Comparison of ENCODE assay signal across 10 cellular contexts in genomic region chr6:150169609-150170008, GRCh38.
DNase-seq lines count a peak whose midpoint lies in the region; ATAC-seq and TF ChIP-seq lines count a peak whose summit lies in the region.
"Had no signal": no experiment of that assay in that cellular context is flagged by ENCODE, and none has a peak within 500 bp of the region (broad histone marks: within the 10 kb centered on the region; RNA-seq: fewer than 3 reads in every experiment).

No MANE protein-coding gene starts in this region.

- TF ChIP-seq CTCF in epithelial cell of esophagus (IDR thresholded peaks at IDR 0.05; ENCODE audit: insufficient read depth, low read depth, low read length, missing control alignments), result no peak

- DNase-seq in activated T-cell treated with anti-CD3 and anti-CD28 coated beads for 24 hours (ENCODE audit: low read depth) (peak; percentile 29), RKO (ENCODE audit: low spot score) (peak; percentile 88), epithelial cell of esophagus (ENCODE audit: low read depth) (peak; percentile 95), iPS-NIHi11 (ENCODE audit: low spot score) (no peak)
- no peak for DNase-seq in activated T-cell treated with anti-CD3 and anti-CD28 coated beads, Interleukin-2, amount 50 U/mL, for 1 hour
- DNase-seq in stimulated activated CD8-positive, alpha-beta memory T cell treated with anti-CD3 and anti-CD28 coated beads, Interleukin-2, amount 100 ng/mL, for 48 hours (ENCODE audit: low read depth in 2 of 2), result peak; percentile 1 to 16
- DNase-seq: BE2C, midbrain had no signal

- ATAC-seq in HG02763 (IDR thresholded peaks at IDR 0.05; ENCODE audit: unreplicated experiment) (no peak), GM19023 (IDR thresholded peaks at IDR 0.05; ENCODE audit: unreplicated experiment) (no peak)

- H3K4me3 ChIP-seq in epithelial cell of esophagus (ENCODE audit: low read length), result no peak overlapping the region

Comparison
In these comparisons a context has a peak if more than half of its experiments do, and no peak if none do; other contexts are left out.
1. DNase-seq: peak in activated T-cell treated with anti-CD3 and anti-CD28 coated beads for 24 hours (single experiment), RKO (single experiment), epithelial cell of esophagus (single experiment) and stimulated activated CD8-positive, alpha-beta memory T cell treated with anti-CD3 and anti-CD28 coated beads, Interleukin-2, amount 100 ng/mL, for 48 hours (2 of 2); none in activated T-cell treated with anti-CD3 and anti-CD28 coated beads, Interleukin-2, amount 50 U/mL, for 1 hour (single experiment) and iPS-NIHi11 (single experiment).